ENCODE assay signal across 9 cellular contexts in genomic region chr3:187750513-187751123, GRCh38. TPM values are rescaled to one million over a fixed set of nuclear protein-coding genes. Genes with fewer than 3 reads are reported as not detected.
DNase-seq lines count a peak whose midpoint lies in the region; ATAC-seq, FAIRE-seq and TF ChIP-seq lines count a peak whose summit lies in the region.
"Had no signal": no experiment of that assay in that cellular context is flagged by ENCODE, and none has a peak within 500 bp of the region (broad histone marks: within the 10 kb centered on the region; RNA-seq: fewer than 3 reads in every experiment).

No MANE protein-coding gene starts in this region.

- H3K9ac ChIP-seq in NT2/D1 (ENCODE audit: insufficient read length, low read depth), result peak overlapping the region; percentile 53
- H3K9ac ChIP-seq in neural progenitor cell, result no peak overlapping the region

- no peak for FAIRE-seq in urothelium cell line (lab: Jason Lieb, UNC)

- no peak for TF ChIP-seq CTCF in epithelial cell of proximal tubule (conservative IDR thresholded peaks at IDR 0.05; ENCODE audit: low read depth, low read length)
- no peak for TF ChIP-seq CTCF in neural progenitor cell (IDR thresholded peaks at IDR 0.05)

- H3K4me3 ChIP-seq in NT2/D1 (ENCODE audit: insufficient read length, low read depth) (peak overlapping the region; percentile 20), epithelial cell of proximal tubule (ENCODE audit: low read depth, low read length) (peak overlapping the region; percentile 53), neural progenitor cell (peak overlapping the region; percentile 28)

- DNase-seq in DMS53 (lab: John Stamatoyannopoulos, UW) (peak; percentile 86), NT2/D1 (ENCODE audit: low read depth, low spot score) (no peak), epithelial cell of proximal tubule (ENCODE audit: low read depth) (no peak), neural progenitor cell (ENCODE audit: low spot score) (peak; percentile 64), urothelium cell line (ENCODE audit: low spot score) (no peak), 8988T (no peak)
- no peak for DNase-seq in activated T-cell treated with anti-CD3 and anti-CD28 coated beads, Interleukin-2, amount 50 U/mL, for 4 hours
- DNase-seq: foreskin melanocyte had no signal

- peak overlapping the region; percentile 49 for H2AFZ ChIP-seq in neural progenitor cell (replicated peaks)

- no peak for ATAC-seq in GM19452 (IDR thresholded peaks at IDR 0.05; ENCODE audit: unreplicated experiment)
- ATAC-seq in activated T-cell treated with anti-CD3 and anti-CD28 coated beads, Interleukin-2, amount 50 U/mL, for 4 hours, result no peak

- H3K27ac ChIP-seq in neural progenitor cell, result no peak overlapping the region

- peak overlapping the region; percentile 60 for H3K4me2 ChIP-seq in neural progenitor cell

- H3K9me3 Mint-ChIP-seq in neural progenitor cell, result no peaks in the 10 kb centered on the region
- H3K9me3 Mint-ChIP-seq in activated T-cell treated with anti-CD3 and anti-CD28 coated beads, Interleukin-2, amount 50 U/mL, for 4 hours, result no peaks in the 10 kb centered on the region

- H3K9me3 ChIP-seq in NT2/D1 (ENCODE audit: insufficient read depth, low read length) (no peaks in the 10 kb centered on the region), neural progenitor cell (ENCODE audit: low read depth) (no peaks in the 10 kb centered on the region)

- H3K27ac Mint-ChIP-seq in neural progenitor cell, result peak overlapping the region; percentile 97

- no peaks in the 10 kb centered on the region for H3K36me3 Mint-ChIP-seq in neural progenitor cell
- H3K36me3 Mint-ChIP-seq in activated T-cell treated with anti-CD3 and anti-CD28 coated beads, Interleukin-2, amount 50 U/mL, for 4 hours (ENCODE audit: insufficient read depth), result no peaks in the 10 kb centered on the region

- peak overlapping the region; percentile 85 for H3K4me3 Mint-ChIP-seq in neural progenitor cell
- no peak overlapping the region for H3K4me3 Mint-ChIP-seq in activated T-cell treated with anti-CD3 and anti-CD28 coated beads, Interleukin-2, amount 50 U/mL, for 4 hours

- no peaks in the 10 kb centered on the region for H3K27me3 ChIP-seq in NT2/D1 (ENCODE audit: insufficient read depth, insufficient read length)
- no peaks in the 10 kb centered on the region for H3K27me3 ChIP-seq in neural progenitor cell

- peaks cover 26% of the 10 kb centered on the region for H3F3A ChIP-seq in neural progenitor cell (ENCODE audit: low read depth)

- H4K20me1 ChIP-seq in neural progenitor cell (ENCODE audit: low read depth), result no peaks in the 10 kb centered on the region

- peaks cover 2% of the 10 kb centered on the region for H3K27me3 Mint-ChIP-seq in neural progenitor cell (ENCODE audit: insufficient read depth, low read depth)
- H3K27me3 Mint-ChIP-seq in activated T-cell treated with anti-CD3 and anti-CD28 coated beads, Interleukin-2, amount 50 U/mL, for 4 hours (ENCODE audit: low read depth), result no peaks in the 10 kb centered on the region

- no peaks in the 10 kb centered on the region for H3K79me2 ChIP-seq in neural progenitor cell (ENCODE audit: low read depth)

- peaks cover 59% of the 10 kb centered on the region for H3K4me1 Mint-ChIP-seq in neural progenitor cell
- H3K4me1 Mint-ChIP-seq in activated T-cell treated with anti-CD3 and anti-CD28 coated beads, Interleukin-2, amount 50 U/mL, for 4 hours (ENCODE audit: low read depth), result peaks cover 57% of the 10 kb centered on the region

- H3K4me1 ChIP-seq in NT2/D1 (ENCODE audit: insufficient read depth, insufficient read length) (no peaks in the 10 kb centered on the region), neural progenitor cell (peaks cover 47% of the 10 kb centered on the region)

- H3K36me3 ChIP-seq in NT2/D1 (ENCODE audit: insufficient read depth, insufficient read length, low read length) (no peaks in the 10 kb centered on the region), neural progenitor cell (no peaks in the 10 kb centered on the region)

RNA-seq across cellular contexts. Expression of gene BCL6, which starts 5.3 kb away (rescaled TPM):
- 3.5 and 7.0 TPM in 2 replicates for total RNA-seq in epithelial cell of proximal tubule
- total RNA-seq in neural progenitor cell (ENCODE audit: low replicate concordance), result 14.2 and 20.3 TPM in 2 replicates
- total RNA-seq in activated T-cell treated with anti-CD3 and anti-CD28 coated beads, Interleukin-2, amount 50 U/mL, for 4 hours, result 10 to 100 TPM; 35.7 to 40.5 (median 39.1) TPM

RNA-seq across cellular contexts. Expression of gene RTP2, which starts 48.3 kb away (rescaled TPM):
- total RNA-seq in epithelial cell of proximal tubule (not detected in 2 replicates), neural progenitor cell (ENCODE audit: low replicate concordance) (not detected in 2 replicates)
- not detected for total RNA-seq in activated T-cell treated with anti-CD3 and anti-CD28 coated beads, Interleukin-2, amount 50 U/mL, for 4 hours

Comparison
In these comparisons a context has a peak if more than half of its experiments do, and no peak if none do; other contexts are left out.
1. DNase-seq: peak in DMS53 (single experiment) and neural progenitor cell (single experiment); none in NT2/D1 (single experiment), epithelial cell of proximal tubule (single experiment), urothelium cell line (single experiment), 8988T (single experiment) and activated T-cell treated with anti-CD3 and anti-CD28 coated beads, Interleukin-2, amount 50 U/mL, for 4 hours (single experiment).
2. Peak in every context shown above with its lines, with median percentiles within 50 percentile points of each other: H3K4me3 ChIP-seq.